8 cellular contexts compared by ENCODE assay signal in the genomic region with DNA sequence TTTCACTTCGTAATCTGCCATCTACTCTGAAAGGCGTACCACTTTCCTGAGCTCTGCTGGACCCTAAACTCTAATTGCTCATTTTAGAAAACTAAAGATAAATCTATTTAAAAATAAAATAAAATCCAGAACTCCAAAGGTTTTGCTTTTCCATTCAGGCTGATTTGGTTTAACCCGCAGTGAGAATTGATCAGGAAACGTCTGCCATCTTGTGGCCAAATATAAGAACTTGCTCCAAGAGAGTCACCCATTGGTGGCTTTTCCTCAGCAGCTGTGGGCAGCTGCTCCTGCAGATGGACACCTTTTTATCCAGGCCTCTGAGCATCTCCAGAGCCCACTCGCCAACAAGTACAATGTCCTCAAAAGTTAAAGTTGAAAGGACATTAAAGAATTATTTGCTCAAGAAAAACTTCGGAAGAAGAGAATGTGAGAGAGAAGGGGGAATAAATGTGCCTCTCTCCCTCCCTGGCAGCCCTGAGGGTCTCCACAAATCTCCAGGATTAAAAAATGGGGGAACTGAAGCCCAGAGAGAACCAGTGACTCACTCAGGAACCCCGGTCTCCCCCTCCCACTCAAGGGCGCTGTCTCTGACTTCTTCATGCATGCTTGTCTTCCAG. TPM values are rescaled to one million over a fixed set of nuclear protein-coding genes. Genes with fewer than 3 reads are reported as not detected.
DNase-seq lines count a peak whose midpoint lies in the region; ATAC-seq and TF ChIP-seq lines count a peak whose summit lies in the region.

No MANE protein-coding gene starts in this region.

- H3K4me1 Mint-ChIP-seq in activated T-helper 17 cell treated with anti-CD3 and anti-CD28 coated beads, Interleukin-2, amount 50 U/mL, for 72 hours: peaks cover 8% of the 10 kb centered on the region
- H3K4me1 Mint-ChIP-seq in glutamatergic neuron (ENCODE audit: low read depth, unreplicated experiment): peaks cover 2% of the 10 kb centered on the region

- no peak overlapping the region for H3K4me3 Mint-ChIP-seq in activated T-helper 17 cell treated with anti-CD3 and anti-CD28 coated beads, Interleukin-2, amount 50 U/mL, for 72 hours
- peak overlapping the region; percentile 37 for H3K4me3 Mint-ChIP-seq in glutamatergic neuron (ENCODE audit: unreplicated experiment)

- no peaks in the 10 kb centered on the region for H3K36me3 Mint-ChIP-seq in activated T-helper 17 cell treated with anti-CD3 and anti-CD28 coated beads, Interleukin-2, amount 50 U/mL, for 72 hours (ENCODE audit: low read depth)
- no peaks in the 10 kb centered on the region for H3K36me3 Mint-ChIP-seq in glutamatergic neuron (ENCODE audit: unreplicated experiment)

- ATAC-seq in GM18909 (IDR thresholded peaks at IDR 0.05; ENCODE audit: poor library complexity, unreplicated experiment): peak; percentile 58
- peak; percentile 78 for ATAC-seq in HG03354 (IDR thresholded peaks at IDR 0.05; ENCODE audit: poor library complexity, severe bottlenecking, unreplicated experiment)
- ATAC-seq in activated T-helper 17 cell treated with anti-CD3 and anti-CD28 coated beads, Interleukin-2, amount 50 U/mL, for 72 hours (replicated peaks): peak; percentile 57

- DNase-seq in COLO668 (lab: John Stamatoyannopoulos, UW; ENCODE audit: unreplicated experiment) (peak; percentile 50), NCI-H510A (lab: John Stamatoyannopoulos, UW) (peak; percentile 33), glutamatergic neuron (peak; percentile 49), putamen (ENCODE audit: low spot score) (peak; percentile 57), NOMO-1 treated with DMSO at 0.1 percent for 48 hours (lab: John Stamatoyannopoulos, UW; ENCODE audit: unreplicated experiment) (no peak)

- H3K27me3 Mint-ChIP-seq in activated T-helper 17 cell treated with anti-CD3 and anti-CD28 coated beads, Interleukin-2, amount 50 U/mL, for 72 hours: peaks cover 19% of the 10 kb centered on the region
- H3K27me3 Mint-ChIP-seq in glutamatergic neuron (ENCODE audit: unreplicated experiment): peaks cover 7% of the 10 kb centered on the region

- H3K27ac Mint-ChIP-seq in activated T-helper 17 cell treated with anti-CD3 and anti-CD28 coated beads, Interleukin-2, amount 50 U/mL, for 72 hours: no peak overlapping the region
- peak overlapping the region; percentile 72 for H3K27ac Mint-ChIP-seq in glutamatergic neuron (ENCODE audit: unreplicated experiment)

- peak; percentile 92 for TF ChIP-seq CTCF in glutamatergic neuron (IDR thresholded peaks at IDR 0.05; ENCODE audit: partially characterized antibody, unreplicated experiment)

- H3K9me3 Mint-ChIP-seq in activated T-helper 17 cell treated with anti-CD3 and anti-CD28 coated beads, Interleukin-2, amount 50 U/mL, for 72 hours: peaks cover 3% of the 10 kb centered on the region
- peaks cover 6% of the 10 kb centered on the region for H3K9me3 Mint-ChIP-seq in glutamatergic neuron (ENCODE audit: unreplicated experiment)

RNA-seq across cellular contexts. Expression of gene SAXO1, which starts 4.1 kb away (rescaled TPM):
- total RNA-seq in activated T-helper 17 cell treated with anti-CD3 and anti-CD28 coated beads, Interleukin-2, amount 50 U/mL, for 72 hours: under 1 TPM in 1 of 2 donors, not detected in 1; 0.37 TPM
- 0.37 TPM for total RNA-seq in glutamatergic neuron (ENCODE audit: unreplicated experiment)

RNA-seq across cellular contexts. Expression of gene RRAGA, which starts 20.3 kb away (rescaled TPM):
- 10 to 100 TPM; 64.0 to 66.0 TPM for total RNA-seq in activated T-helper 17 cell treated with anti-CD3 and anti-CD28 coated beads, Interleukin-2, amount 50 U/mL, for 72 hours
- 71.8 TPM for total RNA-seq in glutamatergic neuron (ENCODE audit: unreplicated experiment)
